In genomic region chr9:123620258-123620657, GRCh38 we compare ENCODE assay signal across 1 cellular context.
TF ChIP-seq lines count a peak whose summit lies in the region.

No MANE protein-coding gene starts in this region.

TF ChIP-seq in IMR-90, 13 proteins besides CTCF, POLR2A, EP300 and RAD21 (continued from another document):
- TF ChIP-seq USF2 (IDR thresholded peaks at IDR 0.05; ENCODE audit: low read depth, low read length) (no peak), RCOR1 (IDR thresholded peaks at IDR 0.05; ENCODE audit: insufficient replicate concordance, low read length) (no peak), MXI1 (IDR thresholded peaks at IDR 0.05; ENCODE audit: borderline replicate concordance, low read depth, low read length) (no peak), MAFK (IDR thresholded peaks at IDR 0.05; ENCODE audit: low read depth, low read length) (no peak), MAZ (IDR thresholded peaks at IDR 0.05; ENCODE audit: borderline replicate concordance, low read depth, low read length) (no peak)
